Comparison of ENCODE assay signal across 8 cellular contexts in genomic region chr2:96143848-96144480, GRCh38. TPM values are rescaled to one million over a fixed set of nuclear protein-coding genes. Genes with fewer than 3 reads are reported as not detected.
DNase-seq lines count a peak whose midpoint lies in the region; ATAC-seq and TF ChIP-seq lines count a peak whose summit lies in the region.

No MANE protein-coding gene starts in this region.

- H3K79me2 ChIP-seq in PC-3 (ENCODE audit: low read length): peaks cover 12% of the 10 kb centered on the region

- peak overlapping the region; percentile 80 to 85 (median 81) for H3K4me3 Mint-ChIP-seq in brain
- peak overlapping the region; percentile 90 to 98 (median 95) for H3K4me3 Mint-ChIP-seq in naive thymus-derived CD4-positive, alpha-beta T cell

- no peaks in the 10 kb centered on the region for H4K20me1 ChIP-seq in PC-3 (ENCODE audit: low read length)

- H3K4me1 ChIP-seq in right cardiac atrium (ENCODE audit: control insufficient read depth, insufficient read depth, low read length) (no peaks in the 10 kb centered on the region), PC-3 (ENCODE audit: insufficient read depth, low read length) (peaks cover 14% of the 10 kb centered on the region)
- H3K4me1 ChIP-seq in naive thymus-derived CD4-positive, alpha-beta T cell (ENCODE audit: control insufficient read depth in 2 of 2, insufficient read depth in 2 of 2, low read length in 2 of 2): peaks cover 46 to 49% of the 10 kb centered on the region in 2 donors

- no peak overlapping the region for H3K9ac ChIP-seq in PC-3 (ENCODE audit: low read length)

- no peaks in the 10 kb centered on the region for H3K9me3 ChIP-seq in right cardiac atrium (ENCODE audit: control insufficient read depth, low read length)
- H3K9me3 ChIP-seq in PC-3 (ENCODE audit: low read length): no peaks in the 10 kb centered on the region
- no peaks in the 10 kb centered on the region for H3K9me3 ChIP-seq in naive thymus-derived CD4-positive, alpha-beta T cell (ENCODE audit: control insufficient read depth in 2 of 3, low read length in 3 of 3)

- 0 out of 2 replicates have a peak overlapping the region, but pooled peaks have one; percentile 85 for H2AFZ ChIP-seq in PC-3 (ENCODE audit: low read length)

- H3K4me1 Mint-ChIP-seq in brain: peaks cover 40% of the 10 kb centered on the region
- peaks cover 35 to 63% (median 58%) of the 10 kb centered on the region in 7 donors for H3K4me1 Mint-ChIP-seq in naive thymus-derived CD4-positive, alpha-beta T cell

- H3K36me3 ChIP-seq in PC-3 (ENCODE audit: low read depth, low read length): no peaks in the 10 kb centered on the region
- peaks cover 0 to 14% (median 0%) of the 10 kb centered on the region in 3 experiments for H3K36me3 ChIP-seq in naive thymus-derived CD4-positive, alpha-beta T cell (ENCODE audit: control insufficient read depth in 2 of 3, insufficient read depth in 3 of 3, low read length in 3 of 3)

- H3K9me2 ChIP-seq in PC-3 (replicated peaks; ENCODE audit: low read length): no peaks in the 10 kb centered on the region

- CTCF ChIA-PET in PC-3 (lab: Charles Lee): no interaction called here
- CTCF ChIA-PET in naive thymus-derived CD4-positive, alpha-beta T cell (lab: Charles Lee): interaction anchor here (1.8 to 15.4 kb wide), 4 partner anchors 20 to 151 kb away, joined by 4 to 401 read pairs (median 9); no protein-coding TSS in a partner anchor

- H3K27me3 ChIP-seq in right cardiac atrium (ENCODE audit: control insufficient read depth, insufficient read depth): no peaks in the 10 kb centered on the region
- no peaks in the 10 kb centered on the region for H3K27me3 ChIP-seq in PC-3 (ENCODE audit: low read length)
- no peaks in the 10 kb centered on the region for H3K27me3 ChIP-seq in naive thymus-derived CD4-positive, alpha-beta T cell (ENCODE audit: control insufficient read depth in 2 of 2, insufficient read depth in 2 of 2, low read length in 2 of 2)

- H3K27me3 Mint-ChIP-seq in brain: peaks cover 41% of the 10 kb centered on the region
- H3K27me3 Mint-ChIP-seq in naive thymus-derived CD4-positive, alpha-beta T cell: no peaks in the 10 kb centered on the region

- WGBS in right cardiac atrium: 92% methylated on average over 23 of the region's 23 CpGs

- TF ChIP-seq CTCF in PC-3 (conservative IDR thresholded peaks at IDR 0.05; ENCODE audit: low read depth, low read length) (peak; percentile 40; the same call in 1 of the 2 replicates), brain (conservative IDR thresholded peaks at IDR 0.05) (peak; percentile 13 to 25)

- no peaks in the 10 kb centered on the region for H3K36me3 Mint-ChIP-seq in brain
- peaks cover 0 to 11% (median 0%) of the 10 kb centered on the region in 5 donors for H3K36me3 Mint-ChIP-seq in naive thymus-derived CD4-positive, alpha-beta T cell

- BruUV-seq in PC-3 (replicated peaks; lab: Mats Ljungman, UMichigan): no TSS peak

- H3K27ac Mint-ChIP-seq in brain: peak overlapping the region in 2 of 5 experiments; percentile 31 to 63
- peak overlapping the region; percentile 78 to 100 (median 96) for H3K27ac Mint-ChIP-seq in naive thymus-derived CD4-positive, alpha-beta T cell

- DNase-seq in Right ventricle myocardium superior (peak; percentile 31), right cardiac atrium (no peak), PC-3 (peak; percentile 48), head of caudate nucleus (no peak)
- DNase-seq in naive thymus-derived CD4-positive, alpha-beta T cell: peak in 8 of 9 donors; percentile 45 to 69 (median 59)

- no peaks in the 10 kb centered on the region for H3F3A ChIP-seq in PC-3 (ENCODE audit: low read length, unreplicated experiment)

- POLR2A ChIA-PET in PC-3 (lab: Charles Lee; ENCODE audit: unreplicated experiment): no interaction called here
- POLR2A ChIA-PET in naive thymus-derived CD4-positive, alpha-beta T cell (lab: Charles Lee): interaction anchor here (1.2 to 11.9 kb wide), 5 partner anchors 14 to 395 kb away, joined by 3 to 106 read pairs (median 60); partner anchors contain the start of gene CIAO1

- H3K27ac ChIP-seq in right cardiac atrium (ENCODE audit: low read length): no peak overlapping the region
- no peak overlapping the region for H3K27ac ChIP-seq in PC-3 (ENCODE audit: low read length)
- peak overlapping the region; percentile 99 for H3K27ac ChIP-seq in naive thymus-derived CD4-positive, alpha-beta T cell (ENCODE audit: low read depth, low read length)

- intact Hi-C loops in Right ventricle myocardium superior (cut with DNase I): loop anchor here (10.0 kb wide), 1 partner anchor 121 kb away; the partner anchor contains the start of genes CIAO1 and TMEM127
- intact Hi-C loops in right cardiac atrium (cut with DNase I): loop anchor here in 2 of 4 donors (10.0 kb wide), 1 partner anchor 121 kb away; the partner anchor contains the start of genes CIAO1 (in 2 of the 2) and TMEM127 (in 2 of the 2)
- intact Hi-C loops in PC-3 (cut with micrococcal nuclease): no loop called here
- intact Hi-C loops in naive thymus-derived CD4-positive, alpha-beta T cell (cut with micrococcal nuclease): loop anchor here (1.0 to 2.0 kb wide), 3 partner anchors 27 to 161 kb away; partner anchors contain the start of genes ADRA2B (in 1 of the 2) and SNRNP200 (in 1 of the 2)
- intact Hi-C loops in head of caudate nucleus (cut with DNase I): loop anchor here (10.0 kb wide), 1 partner anchor 121 kb away; the partner anchor contains the start of genes CIAO1 and TMEM127

- ATAC-seq in Right ventricle myocardium superior (ENCODE audit: poor library complexity): no peak
- no peak for ATAC-seq in right cardiac atrium
- peak; percentile 24; the same call in 1 of the 2 replicates for ATAC-seq in PC-3
- no peak for ATAC-seq in naive thymus-derived CD4-positive, alpha-beta T cell
- no peak for ATAC-seq in GM19324 (IDR thresholded peaks at IDR 0.05; ENCODE audit: low FRiP score, unreplicated experiment)
- ATAC-seq in HG02623 (IDR thresholded peaks at IDR 0.05; ENCODE audit: unreplicated experiment): no peak

- H3K4me2 ChIP-seq in PC-3 (ENCODE audit: low read length): peak overlapping the region; percentile 74

- no peaks in the 10 kb centered on the region for H3K9me3 Mint-ChIP-seq in brain
- H3K9me3 Mint-ChIP-seq in naive thymus-derived CD4-positive, alpha-beta T cell: peaks cover 0 to 10% (median 0%) of the 10 kb centered on the region in 11 donors

- H3K4me3 ChIP-seq in right cardiac atrium (ENCODE audit: low read length): no peak overlapping the region
- H3K4me3 ChIP-seq in PC-3 (ENCODE audit: low read length): peak overlapping the region; percentile 79
- peak overlapping the region; percentile 69 for H3K4me3 ChIP-seq in naive thymus-derived CD4-positive, alpha-beta T cell (ENCODE audit: low read length)

RNA-seq across cellular contexts. Expression of gene DUSP2, which starts 1.3 kb away (rescaled TPM):
- total RNA-seq in Right ventricle myocardium superior (1.5 TPM), right cardiac atrium (1 to 10 TPM; 1.2 to 2.6 (median 1.4) TPM), PC-3 (2014; rRNA removed) (6.9 and 16.7 TPM in 2 replicates)
- polyA plus RNA-seq in right cardiac atrium (2.2 TPM), brain (ENCODE audit: insufficient read depth, low read depth, low replicate concordance) (3.0 TPM)
- 100 to 1,000 TPM in 2 of 5 experiments, 10 to 100 TPM in 3; 22.1 to 255 (median 50.3) TPM for total RNA-seq in naive thymus-derived CD4-positive, alpha-beta T cell
- 10 to 100 TPM; 21.0 to 25.6 TPM for polyA plus RNA-seq in naive thymus-derived CD4-positive, alpha-beta T cell

RNA-seq across cellular contexts. Expression of gene ASTL, which starts 5.7 kb away (rescaled TPM):
- total RNA-seq in Right ventricle myocardium superior (not detected), right cardiac atrium (not detected), PC-3 (2014; rRNA removed) (not detected in 2 replicates)
- polyA plus RNA-seq in right cardiac atrium (not detected), brain (ENCODE audit: insufficient read depth, low read depth, low replicate concordance) (not detected)
- 1 to 10 TPM in 2 of 5 experiments, under 1 TPM in 3; 0.65 to 7.5 (median 0.86) TPM for total RNA-seq in naive thymus-derived CD4-positive, alpha-beta T cell
- polyA plus RNA-seq in naive thymus-derived CD4-positive, alpha-beta T cell: under 1 TPM in 1 of 2 donors, not detected in 1; 0.19 TPM

RNA-seq across cellular contexts. Expression of gene ADRA2B, which starts 27.6 kb away (rescaled TPM):
- 6.4 TPM for total RNA-seq in Right ventricle myocardium superior
- under 1 TPM; 0.11 to 0.91 (median 0.66) TPM for total RNA-seq in right cardiac atrium
- 2.2 TPM for polyA plus RNA-seq in right cardiac atrium
- 0.12 TPM in 1 of 2 replicates, not detected in the other for total RNA-seq in PC-3 (2014; rRNA removed)
- 0.48 TPM for polyA plus RNA-seq in brain (ENCODE audit: insufficient read depth, low read depth, low replicate concordance)
- under 1 TPM in 3 of 5 experiments, not detected in 2; 0.15 to 0.93 (median 0.76) TPM for total RNA-seq in naive thymus-derived CD4-positive, alpha-beta T cell
- not detected for polyA plus RNA-seq in naive thymus-derived CD4-positive, alpha-beta T cell

Comparison
In these comparisons a context has a peak if more than half of its experiments do, and no peak if none do; other contexts are left out.
1. DNase-seq: peak in Right ventricle myocardium superior (single experiment), PC-3 (single experiment) and naive thymus-derived CD4-positive, alpha-beta T cell (8 of 9); none in right cardiac atrium (0 of 3) and head of caudate nucleus (0 of 42).